ENCODE assay signal across 21 cellular contexts in genomic region chr1:233109121-233109520, GRCh38.
DNase-seq lines count a peak whose midpoint lies in the region; ATAC-seq, FAIRE-seq and TF ChIP-seq lines count a peak whose summit lies in the region.
"Had no signal": no experiment of that assay in that cellular context is flagged by ENCODE, and none has a peak within 500 bp of the region (broad histone marks: within the 10 kb centered on the region; RNA-seq: fewer than 3 reads in every experiment).

No MANE protein-coding gene starts in this region.

- no peaks in the 10 kb centered on the region for H3K27me3 Mint-ChIP-seq in mesothelial cell of epicardium (ENCODE audit: low read depth)

- H3K4me1 ChIP-seq in A549 (peaks cover 65% of the 10 kb centered on the region), uterus (peaks cover 0 to 5% of the 10 kb centered on the region in 2 donors)

- CTCF ChIA-PET in A549 (lab: Yijun Ruan, JAX), result interaction anchor here (1.4 kb wide), 1 partner anchor 13 kb away, joined by 5 read pairs; no protein-coding TSS in a partner anchor

- DNase-seq in A549 (ENCODE audit: low read depth in 1 of 2, low spot score in 1 of 2) (no peak), NCI-H226 (peak; percentile 66), bronchial epithelial cell (ENCODE audit: low read depth) (peak; percentile 21), mesothelial cell of epicardium (ENCODE audit: low spot score in 2 of 2, unreplicated experiment in 2 of 2) (no peak), globus pallidus (ENCODE audit: low spot score) (no peak), NK-92 (lab: John Stamatoyannopoulos, UW; ENCODE audit: unreplicated experiment) (no peak), uterus (no peak)
- DNase-seq: AML-193, Caco-2, DMS79, KBM-7, MG63, NCI-H1105, NCI-H187 treated with DMSO at 0.1 percent for 48 hours, NCI-H774, Peyer's patch, SIG-M5 had no signal

- H3K27ac Mint-ChIP-seq in mesothelial cell of epicardium, result peak overlapping the region; percentile 21

- no peak for FAIRE-seq in A549 (lab: Jason Lieb, UNC)
- no peak for FAIRE-seq in bronchial epithelial cell (lab: Jason Lieb, UNC)
- FAIRE-seq: GM12878, GM18507, GM19239 had no signal

- peaks cover 48% of the 10 kb centered on the region for H3K4me1 Mint-ChIP-seq in mesothelial cell of epicardium

- H3K9me3 ChIP-seq in A549, result peaks cover 10% of the 10 kb centered on the region
- H3K9me3 ChIP-seq in uterus, result no peaks in the 10 kb centered on the region
- H3K9me3 ChIP-seq: Caco-2, MG63, Peyer's patch had no signal

- H3K27ac ChIP-seq in A549, result peak overlapping the region; percentile 60 to 81
- no peak overlapping the region for H3K27ac ChIP-seq in uterus
- H3K27ac ChIP-seq: Peyer's patch had no signal

- H3K4me3 ChIP-seq in A549 (no peak overlapping the region), bronchial epithelial cell (ENCODE audit: low read depth, low read length) (no peak overlapping the region), uterus (no peak overlapping the region)
- H3K4me3 ChIP-seq: GM12878, MG63, Peyer's patch had no signal

- no peak for TF ChIP-seq CTCF in A549 (IDR thresholded peaks at IDR 0.05)
- no peak for TF ChIP-seq CTCF in bronchial epithelial cell (IDR thresholded peaks at IDR 0.05; ENCODE audit: insufficient read depth, low read length, severe bottlenecking)
- no peak for TF ChIP-seq CTCF in mesothelial cell of epicardium (IDR thresholded peaks at IDR 0.05; ENCODE audit: unreplicated experiment)
- TF ChIP-seq CTCF in uterus (IDR thresholded peaks at IDR 0.05), result no peak

- intact Hi-C loops in uterus (cut with DNase I; ENCODE audit: low total_unique reads), result no loop called here

- H3K27me3 ChIP-seq in bronchial epithelial cell (ENCODE audit: control insufficient read depth, insufficient read depth, low read length) (no peaks in the 10 kb centered on the region), uterus (no peaks in the 10 kb centered on the region)
- H3K27me3 ChIP-seq: MG63, Peyer's patch had no signal

- POLR2A ChIA-PET in A549 (lab: Yijun Ruan, JAX), result no interaction called here

- H3K36me3 Mint-ChIP-seq in mesothelial cell of epicardium, result peaks cover 9% of the 10 kb centered on the region

- WGBS in A549 (ENCODE audit: missing lambda C conversion rate), result 89% methylated on average over 6 of the region's 6 CpGs

- peaks cover 1% of the 10 kb centered on the region for H3K36me3 ChIP-seq in bronchial epithelial cell (ENCODE audit: control insufficient read depth, insufficient read depth, low read length)
- no peaks in the 10 kb centered on the region for H3K36me3 ChIP-seq in uterus
- H3K36me3 ChIP-seq: MG63, Peyer's patch had no signal

- no peaks in the 10 kb centered on the region for H3K9me3 Mint-ChIP-seq in mesothelial cell of epicardium

- no peak overlapping the region for H3K4me2 ChIP-seq in A549

- H3K4me3 Mint-ChIP-seq in mesothelial cell of epicardium, result no peak overlapping the region

- no peak for ATAC-seq in A549
- ATAC-seq in HG02884 (IDR thresholded peaks at IDR 0.05; ENCODE audit: unreplicated experiment), result no peak
- ATAC-seq: GM12878 had no signal

- no peak for TF ChIP-seq EP300 in A549 (IDR thresholded peaks at IDR 0.05)

- no peak for TF ChIP-seq RAD21 in A549 (conservative IDR thresholded peaks at IDR 0.05 in 1 of 2, IDR thresholded peaks at IDR 0.05 in 1 of 2)

- TF ChIP-seq POLR2A in A549 (IDR thresholded peaks at IDR 0.05; ENCODE audit: low read length) (no peak), uterus (IDR thresholded peaks at IDR 0.05) (no peak)

TF ChIP-seq in A549, 52 proteins besides CTCF, POLR2A, EP300 and RAD21:
- TF ChIP-seq POLR2AphosphoS2 (conservative IDR thresholded peaks at IDR 0.05; ENCODE audit: low read length), result no peak
- TF ChIP-seq HOXB5 (CRISPR knock-in tag; IDR thresholded peaks at IDR 0.05), result no peak
- TF ChIP-seq REST (IDR thresholded peaks at IDR 0.05), result no peak
TF ChIP-seq in A549: peak in this region for 0.

Comparison
In these comparisons a context has a peak if more than half of its experiments do, and no peak if none do; other contexts are left out.
1. DNase-seq: peak in NCI-H226 (single experiment) and bronchial epithelial cell (single experiment); none in A549 (0 of 2), mesothelial cell of epicardium (0 of 2), globus pallidus (single experiment), NK-92 (single experiment) and uterus (0 of 2).
2. H3K27ac ChIP-seq: peak in A549 (2 of 2); none in uterus (0 of 2).